ENCODE assay signal across 13 cellular contexts in genomic region chr5:143037071-143037470, GRCh38.
DNase-seq lines count a peak whose midpoint lies in the region; ATAC-seq, FAIRE-seq and TF ChIP-seq lines count a peak whose summit lies in the region.
"Had no signal": no experiment of that assay in that cellular context is flagged by ENCODE, and none has a peak within 500 bp of the region (broad histone marks: within the 10 kb centered on the region; RNA-seq: fewer than 3 reads in every experiment).

No MANE protein-coding gene starts in this region.

- no peak for TF ChIP-seq CTCF in foreskin keratinocyte (conservative IDR thresholded peaks at IDR 0.05)

- DNase-seq in DMS 273 treated with DMSO at 0.1 percent for 48 hours (lab: John Stamatoyannopoulos, UW) (peak; percentile 73), GM18507 (ENCODE audit: extremely low spot score, insufficient read length, low read depth) (no peak), NCI-H524 (lab: John Stamatoyannopoulos, UW) (peak; percentile 91 to 97), foreskin keratinocyte (peak in 1 of 2 donors; percentile 57), EL (no peak)
- no peak for DNase-seq in activated effector memory CD4-positive, alpha-beta T cell treated with Interleukin-2 at 50 U/mL for 16 hours
- DNase-seq: NCI-H774, posterior cingulate gyrus, T-cell had no signal

- no peaks in the 10 kb centered on the region for H3K27me3 ChIP-seq in foreskin keratinocyte
- H3K27me3 ChIP-seq: cardiac muscle cell, suprapubic skin had no signal

- H3K27ac ChIP-seq in foreskin keratinocyte = peak overlapping the region; percentile 56
- H3K27ac ChIP-seq: cardiac muscle cell, suprapubic skin had no signal

- peak; percentile 77 for FAIRE-seq in GM18507 (lab: Jason Lieb, UNC)

- ATAC-seq in foreskin keratinocyte (peak; percentile 48), GM18519 (IDR thresholded peaks at IDR 0.05; ENCODE audit: low FRiP score, unreplicated experiment) (no peak), GM18520 (IDR thresholded peaks at IDR 0.05; ENCODE audit: unreplicated experiment) (no peak)
- ATAC-seq: T-cell had no signal

- H3K4me1 ChIP-seq in foreskin keratinocyte = peaks cover 19% of the 10 kb centered on the region

Comparison
In these comparisons a context has a peak if more than half of its experiments do, and no peak if none do; other contexts are left out.
1. DNase-seq: peak in DMS 273 treated with DMSO at 0.1 percent for 48 hours (single experiment) and NCI-H524 (2 of 2); none in GM18507 (single experiment), EL (single experiment) and activated effector memory CD4-positive, alpha-beta T cell treated with Interleukin-2 at 50 U/mL for 16 hours (single experiment).